ENCODE assay signal across 27 cellular contexts in genomic region chrX:151984891-151985290, GRCh38. TPM values are rescaled to one million over a fixed set of nuclear protein-coding genes. Genes with fewer than 3 reads are reported as not detected.
DNase-seq lines count a peak whose midpoint lies in the region; TF ChIP-seq lines count a peak whose summit lies in the region.
"Had no signal": no experiment of that assay in that cellular context is flagged by ENCODE, and none has a peak within 500 bp of the region (broad histone marks: within the 10 kb centered on the region; RNA-seq: fewer than 3 reads in every experiment).

No MANE protein-coding gene starts in this region.

- H3K4me3 ChIP-seq in NB4 (ENCODE audit: low read depth, low read length) (no peak overlapping the region), mammary epithelial cell (replicated peaks in 1 of 3; ENCODE audit: insufficient read depth in 1 of 3, low read depth in 2 of 3, low read length in 3 of 3) (no peak overlapping the region), mesodermal cell (ENCODE audit: extremely low read depth, insufficient read depth, low read length, poor library complexity, severe bottlenecking) (no peak overlapping the region)
- H3K4me3 ChIP-seq: body of pancreas, heart right ventricle, MG63, mucosa of descending colon, thyroid gland had no signal

- H2AFZ ChIP-seq in mammary epithelial cell (ENCODE audit: low read depth, low read length) = no peak overlapping the region

- intact Hi-C loops in Calu3 (cut with micrococcal nuclease; ENCODE audit: unreplicated experiment) = loop anchor here (5.0 kb wide), 1 partner anchor 233 kb away; no protein-coding TSS in a partner anchor
- intact Hi-C loops in mammary epithelial cell (cut with micrococcal nuclease) = loop anchor here (10.0 kb wide), 1 partner anchor 110 kb away; no protein-coding TSS in a partner anchor

- H3K4me1 ChIP-seq in mammary epithelial cell (ENCODE audit: insufficient read depth, low read length) = peaks cover 54% of the 10 kb centered on the region
- H3K4me1 ChIP-seq in mesodermal cell (ENCODE audit: control insufficient read depth, insufficient read depth, low read length, poor library complexity, severe bottlenecking) = peaks cover 20% of the 10 kb centered on the region
- H3K4me1 ChIP-seq: body of pancreas, thyroid gland had no signal

- CTCF ChIA-PET in Calu3 (lab: Charles Lee) (interaction anchor here (0.5 to 1.1 kb wide), 3 partner anchors 15 to 87 kb away, joined by 3 to 5 read pairs (median 4); no protein-coding TSS in a partner anchor), mammary epithelial cell (lab: Charles Lee; ENCODE audit: low non-redundant PET) (no interaction called here)

- no peak overlapping the region for H3K9ac ChIP-seq in mammary epithelial cell (ENCODE audit: insufficient read depth, low read length)

- H3K36me3 ChIP-seq in mammary epithelial cell (ENCODE audit: insufficient read depth, low read length) = no peaks in the 10 kb centered on the region
- H3K36me3 ChIP-seq in mesodermal cell (ENCODE audit: control insufficient read depth, insufficient read depth, low read length) = no peaks in the 10 kb centered on the region
- H3K36me3 ChIP-seq: heart right ventricle, MG63, thyroid gland, WERI-Rb-1 had no signal

- dilution Hi-C loops in mammary epithelial cell (cut with HindIII; ENCODE audit: low sequenced_read_pairs) = no loop called here

- peak overlapping the region; percentile 8 for H3K4me3 Mint-ChIP-seq in Calu3 (ENCODE audit: low read depth, unreplicated experiment)
- H3K4me3 Mint-ChIP-seq: activated naive CD8-positive, alpha-beta T cell treated with anti-CD3 and anti-CD28 coated beads, Interleukin-2, amount 10 ng/mL, durations not matched to agents 7 days and 5 days; activated T-helper 17 cell treated with anti-CD3 and anti-CD28 coated beads, Interleukin-2, amount 50 U/mL, for 72 hours; CD4-positive, CD25-positive, alpha-beta regulatory T cell; H9 had no signal

- BruUV-seq in Calu3 (replicated peaks; lab: Mats Ljungman, UMichigan) (no TSS peak), mammary epithelial cell (replicated peaks; lab: Mats Ljungman, UMichigan) (no TSS peak)

- no peaks in the 10 kb centered on the region for H4K20me1 ChIP-seq in mammary epithelial cell (ENCODE audit: insufficient read depth, low read length)

- peak overlapping the region; percentile 84 for H3K27ac Mint-ChIP-seq in Calu3 (ENCODE audit: unreplicated experiment)
- H3K27ac Mint-ChIP-seq: activated naive CD8-positive, alpha-beta T cell treated with anti-CD3 and anti-CD28 coated beads, Interleukin-2, amount 10 ng/mL, durations not matched to agents 7 days and 5 days; activated T-helper 17 cell treated with anti-CD3 and anti-CD28 coated beads, Interleukin-2, amount 50 U/mL, for 72 hours; CD4-positive, CD25-positive, alpha-beta regulatory T cell; H9 had no signal

- DNase-seq in Calu3 (no peak), NB4 (ENCODE audit: low read depth) (peak; percentile 37), mammary epithelial cell (no peak), NCI-H2171 treated with DMSO at 0.1 percent for 48 hours (lab: John Stamatoyannopoulos, UW) (no peak), NCI-H2029 (lab: John Stamatoyannopoulos, UW) (no peak), foreskin melanocyte (no peak), NCI-H1048 (lab: John Stamatoyannopoulos, UW) (no peak)
- DNase-seq: activated CD4-positive, alpha-beta T cell treated with anti-CD3 and anti-CD28 coated beads, Interleukin-2, amount 50 U/mL, for 1 hour; activated naive CD8-positive, alpha-beta T cell treated with anti-CD3 and anti-CD28 coated beads, Interleukin-2, amount 10 ng/mL, durations not matched to agents 7 days and 5 days; body of pancreas; CD4-positive, CD25-positive, alpha-beta regulatory T cell; cortex of kidney; DMS153; GDM1; H9; heart right ventricle; mucosa of descending colon; NCI-H1694; NCI-H748 treated with DMSO at 0.1 percent for 48 hours; stimulated activated CD4-positive, alpha-beta T cell treated with anti-CD3 and anti-CD28 coated beads, Interleukin-4, amount 100 ng/mL, for 24 hours; stimulated activated naive CD8-positive, alpha-beta T cell treated with anti-CD3 and anti-CD28 coated beads, Interleukin-15, Interleukin-2, amounts not matched to agents 100 U/mL and 50 U/mL, for 24 hours; T-helper 2 cell; thyroid gland; WERI-Rb-1 had no signal

- no peak for TF ChIP-seq POLR2A in NB4 (IDR thresholded peaks at IDR 0.05; ENCODE audit: extremely low read depth, insufficient read length)

- peaks cover 9% of the 10 kb centered on the region for H3K9me3 Mint-ChIP-seq in Calu3 (ENCODE audit: low read depth, unreplicated experiment)
- H3K9me3 Mint-ChIP-seq: activated naive CD8-positive, alpha-beta T cell treated with anti-CD3 and anti-CD28 coated beads, Interleukin-2, amount 10 ng/mL, durations not matched to agents 7 days and 5 days had no signal

- H3K4me2 ChIP-seq in mammary epithelial cell (ENCODE audit: insufficient read depth, low read depth, low read length) = peak overlapping the region; percentile 22

- H3K9me3 ChIP-seq in mammary epithelial cell (replicated peaks; ENCODE audit: insufficient read depth, low read length) = no peaks in the 10 kb centered on the region
- no peaks in the 10 kb centered on the region for H3K9me3 ChIP-seq in mesodermal cell (ENCODE audit: control insufficient read depth, low read length)
- H3K9me3 ChIP-seq: body of pancreas, heart right ventricle, MG63, mucosa of descending colon, thyroid gland had no signal

- in situ Hi-C loops in mammary epithelial cell (cut with MboI; ENCODE audit: low sequenced_read_pairs in 2 of 2) = no loop called here

- 62% methylated on average over 4 of the region's 4 CpGs for WGBS in mammary epithelial cell (ENCODE audit: low coverage, missing lambda C conversion rate)
- WGBS in mesodermal cell (ENCODE audit: insufficient coverage in 2 of 2), 2 experiments = 90 to 100% methylated on average over 1 to 2 of the region's 4 CpGs

- TF ChIP-seq CTCF in Calu3 (IDR thresholded peaks at IDR 0.05; ENCODE audit: unreplicated experiment) (no peak), NB4 (IDR thresholded peaks at IDR 0.05; ENCODE audit: low read depth, low read length) (no peak), mammary epithelial cell (conservative IDR thresholded peaks at IDR 0.05 in 1 of 2, IDR thresholded peaks at IDR 0.05 in 1 of 2; ENCODE audit: extremely low read depth in 1 of 2, insufficient read depth in 1 of 2, low read depth in 1 of 2, low read length in 2 of 2) (no peak)

- H3K27me3 ChIP-seq in mammary epithelial cell (ENCODE audit: insufficient read depth, low read length) = no peaks in the 10 kb centered on the region
- H3K27me3 ChIP-seq: body of pancreas, heart right ventricle, MG63, thyroid gland had no signal

- H3K27me3 Mint-ChIP-seq in Calu3 (ENCODE audit: unreplicated experiment) = no peaks in the 10 kb centered on the region
- H3K27me3 Mint-ChIP-seq: activated naive CD8-positive, alpha-beta T cell treated with anti-CD3 and anti-CD28 coated beads, Interleukin-2, amount 10 ng/mL, durations not matched to agents 7 days and 5 days; CD4-positive, CD25-positive, alpha-beta regulatory T cell had no signal

- H3K27ac ChIP-seq in mammary epithelial cell (ENCODE audit: insufficient read depth, low read depth, low read length) (peak overlapping the region; percentile 53), mesodermal cell (ENCODE audit: low read depth, low read length, severe bottlenecking) (peak overlapping the region; percentile 23)
- H3K27ac ChIP-seq: body of pancreas, thyroid gland, WERI-Rb-1 had no signal

- H3K4me1 Mint-ChIP-seq in Calu3 (ENCODE audit: low read depth, unreplicated experiment) = peaks cover 37% of the 10 kb centered on the region
- H3K4me1 Mint-ChIP-seq: activated naive CD8-positive, alpha-beta T cell treated with anti-CD3 and anti-CD28 coated beads, Interleukin-2, amount 10 ng/mL, durations not matched to agents 7 days and 5 days; activated T-helper 17 cell treated with anti-CD3 and anti-CD28 coated beads, Interleukin-2, amount 50 U/mL, for 72 hours; CD4-positive, CD25-positive, alpha-beta regulatory T cell had no signal

- no peaks in the 10 kb centered on the region for H3K79me2 ChIP-seq in mammary epithelial cell (ENCODE audit: insufficient read depth, low read length)

- peaks cover 5% of the 10 kb centered on the region for H3K36me3 Mint-ChIP-seq in Calu3 (ENCODE audit: insufficient read depth, unreplicated experiment)
- H3K36me3 Mint-ChIP-seq: activated naive CD8-positive, alpha-beta T cell treated with anti-CD3 and anti-CD28 coated beads, Interleukin-2, amount 10 ng/mL, durations not matched to agents 7 days and 5 days; CD4-positive, CD25-positive, alpha-beta regulatory T cell had no signal

RNA-seq across cellular contexts. Expression of gene GABRE, which starts 10.4 kb away (rescaled TPM):
- total RNA-seq in Calu3 (2022) (60.5 and 71.9 TPM in 2 replicates), mammary epithelial cell (10 to 100 TPM; 26.5 to 32.2 TPM)
- 9.1 TPM for polyA plus RNA-seq in mammary epithelial cell
- polyA minus RNA-seq in mammary epithelial cell = 46.5 TPM
- 9.7 TPM for polyA plus RNA-seq in mesodermal cell (2013, experiment 1 of 2)
- 5.4 TPM for polyA plus RNA-seq in mesodermal cell (2013, experiment 2 of 2)
- total RNA-seq: activated naive CD8-positive, alpha-beta T cell treated with anti-CD3 and anti-CD28 coated beads, Interleukin-2, amount 10 ng/mL, durations not matched to agents 7 days and 5 days; activated T-helper 17 cell treated with anti-CD3 and anti-CD28 coated beads, Interleukin-2, amount 50 U/mL, for 72 hours; CD4-positive, CD25-positive, alpha-beta regulatory T cell had no signal
- polyA plus RNA-seq: CD4-positive, CD25-positive, alpha-beta regulatory T cell had no signal
